9 cellular contexts compared by ENCODE assay signal in the genomic region with DNA sequence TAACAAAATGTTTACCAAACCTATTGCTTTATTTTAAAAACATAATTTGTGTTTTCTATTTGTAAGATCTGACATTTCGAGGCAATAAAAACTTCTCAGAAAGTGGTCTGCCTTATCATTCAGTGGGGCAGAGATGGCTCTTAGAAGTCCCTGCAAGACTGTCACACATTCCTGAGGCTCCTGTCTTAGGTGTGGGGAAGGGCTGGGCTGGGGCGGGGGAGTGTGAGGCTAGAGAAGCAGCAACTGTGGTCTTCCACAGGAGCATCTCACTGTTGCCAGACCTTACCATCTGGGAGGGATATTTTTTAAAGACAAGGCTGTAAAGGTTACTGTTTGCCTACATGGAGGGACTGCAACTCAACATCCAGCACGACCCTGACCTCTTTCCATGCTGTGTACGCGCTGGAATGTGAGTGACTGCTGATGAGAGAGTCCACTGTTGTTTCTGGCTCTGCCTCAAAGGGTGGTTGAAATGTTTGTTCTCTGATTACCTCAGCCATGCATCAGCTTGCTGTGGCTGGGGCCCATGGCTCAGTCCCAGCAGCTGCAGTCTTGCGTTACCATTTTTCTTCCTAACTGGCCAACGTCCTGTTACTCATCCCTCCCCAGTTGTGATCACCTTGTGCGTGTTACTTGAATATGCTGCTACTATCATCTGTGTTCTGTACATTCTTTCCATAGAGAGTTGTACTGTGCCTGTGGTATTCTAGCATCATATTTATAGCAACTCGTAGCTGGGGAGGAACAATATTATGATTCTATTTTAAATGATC. TPM values are rescaled to one million over a fixed set of nuclear protein-coding genes. Genes with fewer than 3 reads are reported as not detected.
DNase-seq lines count a peak whose midpoint lies in the region; ATAC-seq and TF ChIP-seq lines count a peak whose summit lies in the region.
"Had no signal": no experiment of that assay in that cellular context is flagged by ENCODE, and none has a peak within 500 bp of the region (broad histone marks: within the 10 kb centered on the region; RNA-seq: fewer than 3 reads in every experiment).

No MANE protein-coding gene starts in this region.

- H3K27ac Mint-ChIP-seq in HFFc6 (peak overlapping the region; percentile 72), WTC11 (peak overlapping the region; percentile 92)
- H3K27ac Mint-ChIP-seq in stimulated activated memory B cell treated with anti-CD40 and anti-IgM and Interleukin-4, amounts not matched to agents 10 μg/mL and 1 μg/mL and 100 μg/mL, for 72 hours: no peak overlapping the region

- H3K27me3 ChIP-seq in right cardiac atrium (ENCODE audit: control insufficient read depth, insufficient read depth): no peaks in the 10 kb centered on the region

- no peaks in the 10 kb centered on the region for H3K9me3 ChIP-seq in right cardiac atrium (ENCODE audit: control insufficient read depth, low read length)

- no peak overlapping the region for H3K4me3 ChIP-seq in right cardiac atrium (ENCODE audit: low read length)

- H3K4me3 Mint-ChIP-seq in HFFc6: peak overlapping the region; percentile 30
- H3K4me3 Mint-ChIP-seq in WTC11: no peak overlapping the region
- no peak overlapping the region for H3K4me3 Mint-ChIP-seq in stimulated activated memory B cell treated with anti-CD40 and anti-IgM and Interleukin-4, amounts not matched to agents 10 μg/mL and 1 μg/mL and 100 μg/mL, for 72 hours

- POLR2A ChIA-PET in WTC11 (lab: Charles Lee): no interaction called here

- TF ChIP-seq CTCF in HFFc6 (IDR thresholded peaks at IDR 0.05) (no peak), WTC11 (IDR thresholded peaks at IDR 0.05) (no peak), GM13977 (IDR thresholded peaks at IDR 0.05; ENCODE audit: extremely low read depth, insufficient read depth, missing control alignments) (no peak)

- H3K27me3 Mint-ChIP-seq in HFFc6 (ENCODE audit: insufficient read depth): no peaks in the 10 kb centered on the region; the same call in 1 of the 2 replicates
- no peaks in the 10 kb centered on the region for H3K27me3 Mint-ChIP-seq in WTC11 (ENCODE audit: low read depth)
- no peaks in the 10 kb centered on the region for H3K27me3 Mint-ChIP-seq in stimulated activated memory B cell treated with anti-CD40 and anti-IgM and Interleukin-4, amounts not matched to agents 10 μg/mL and 1 μg/mL and 100 μg/mL, for 72 hours

- H3K4me1 ChIP-seq in right cardiac atrium (ENCODE audit: control insufficient read depth, insufficient read depth, low read length): peaks cover 3% of the 10 kb centered on the region

- ATAC-seq in WTC11: no peak
- ATAC-seq in right cardiac atrium: peak; percentile 88 to 94
- no peak for ATAC-seq in stimulated activated memory B cell treated with anti-CD40 and anti-IgM and Interleukin-4, amounts not matched to agents 10 μg/mL and 1 μg/mL and 100 μg/mL, for 72 hours

- H3K4me1 Mint-ChIP-seq in HFFc6 (ENCODE audit: low read depth) (peaks cover 52% of the 10 kb centered on the region), WTC11 (no peaks in the 10 kb centered on the region)
- no peaks in the 10 kb centered on the region for H3K4me1 Mint-ChIP-seq in stimulated activated memory B cell treated with anti-CD40 and anti-IgM and Interleukin-4, amounts not matched to agents 10 μg/mL and 1 μg/mL and 100 μg/mL, for 72 hours

- H3K36me3 Mint-ChIP-seq in HFFc6 (ENCODE audit: low read depth) (peaks cover 16% of the 10 kb centered on the region), WTC11 (peaks cover 41% of the 10 kb centered on the region)
- peaks cover 69% of the 10 kb centered on the region for H3K36me3 Mint-ChIP-seq in stimulated activated memory B cell treated with anti-CD40 and anti-IgM and Interleukin-4, amounts not matched to agents 10 μg/mL and 1 μg/mL and 100 μg/mL, for 72 hours

- DNase-seq in HFFc6: peak; percentile 93
- DNase-seq in WTC11 (ENCODE audit: low spot score): no peak
- DNase-seq in right cardiac atrium: peak; percentile 59 to 77 (median 62)
- DNase-seq in smooth muscle cell of the brain vasculature (ENCODE audit: low read depth, low spot score): peak; percentile 94
- no peak for DNase-seq in COLO829 (ENCODE audit: low spot score)
- no peak for DNase-seq in NCI-H1417 (lab: John Stamatoyannopoulos, UW)
- DNase-seq in GM13977 (ENCODE audit: low spot score): no peak

- peak overlapping the region; percentile 46 for H3K27ac ChIP-seq in right cardiac atrium (ENCODE audit: low read length)
- H3K27ac ChIP-seq: KMS-11 had no signal

- 48% methylated on average over 9 of the region's 9 CpGs for WGBS in right cardiac atrium

- H3K9me3 Mint-ChIP-seq in HFFc6 (no peaks in the 10 kb centered on the region), WTC11 (no peaks in the 10 kb centered on the region)
- no peaks in the 10 kb centered on the region for H3K9me3 Mint-ChIP-seq in stimulated activated memory B cell treated with anti-CD40 and anti-IgM and Interleukin-4, amounts not matched to agents 10 μg/mL and 1 μg/mL and 100 μg/mL, for 72 hours

- CTCF ChIA-PET in WTC11 (lab: Charles Lee): interaction anchor here (1.4 kb wide), 1 partner anchor 11 kb away, joined by 3 read pairs; no protein-coding TSS in a partner anchor

- intact Hi-C loops in right cardiac atrium (cut with DNase I): no loop called here

- in situ Hi-C loops in GM13977 (cut with MboI; ENCODE audit: low pct_unique_long_range_greater_than_20kb, low sequenced_read_pairs, unreplicated experiment): loop anchor here (5.0 kb wide), 1 partner anchor 71 kb away; a partner anchor contains a TSS

TF ChIP-seq in WTC11, 78 proteins besides CTCF, POLR2A, EP300 and RAD21:
- no peak for TF ChIP-seq JAZF1 (CRISPR knock-in tag; IDR thresholded peaks at IDR 0.05)
- peak; percentile 98 for TF ChIP-seq GABPB1 (CRISPR knock-in tag; IDR thresholded peaks at IDR 0.05)

RNA-seq across cellular contexts. Expression of a gene that starts 12.4 kb away (rescaled TPM):
- 10 to 100 TPM; 14.1 to 18.2 (median 15.6) TPM for total RNA-seq in HFFc6 (2021; fragmentation: NEBNext Ultra II Directional; extraction: Animal tissue kit (Norgen Biotek cat#: 25700))
- total RNA-seq in WTC11 (2021) (27.9 to 29.9 TPM (median 29.4 TPM) in 3 replicates), right cardiac atrium (10 to 100 TPM in 2 of 4 donors, 1 to 10 TPM in 2; 9.6 to 10.9 (median 10.2) TPM)
- polyA plus RNA-seq in right cardiac atrium: 15.0 TPM

RNA-seq across cellular contexts. Expression of a gene that starts 12.8 kb away (rescaled TPM):
- total RNA-seq in HFFc6 (2021; fragmentation: NEBNext Ultra II Directional; extraction: Animal tissue kit (Norgen Biotek cat#: 25700)): 10 to 100 TPM; 22.0 to 28.9 (median 25.0) TPM
- 39.6 to 42.6 TPM (median 40.8 TPM) in 3 replicates for total RNA-seq in WTC11 (2021)
- 10 to 100 TPM; 18.3 to 22.2 (median 21.1) TPM for total RNA-seq in right cardiac atrium
- polyA plus RNA-seq in right cardiac atrium: 8.0 TPM

Comparison
In these comparisons a context has a peak if more than half of its experiments do, and no peak if none do; other contexts are left out.
1. DNase-seq: peak in HFFc6 (single experiment), right cardiac atrium (3 of 3) and smooth muscle cell of the brain vasculature (single experiment); none in WTC11 (single experiment), COLO829 (single experiment), NCI-H1417 (0 of 3) and GM13977 (single experiment).
2. ATAC-seq: peak in right cardiac atrium (2 of 2); none in WTC11 (single experiment) and stimulated activated memory B cell treated with anti-CD40 and anti-IgM and Interleukin-4, amounts not matched to agents 10 μg/mL and 1 μg/mL and 100 μg/mL, for 72 hours (single experiment).